9 cellular contexts compared by ENCODE assay signal in the genomic region with DNA sequence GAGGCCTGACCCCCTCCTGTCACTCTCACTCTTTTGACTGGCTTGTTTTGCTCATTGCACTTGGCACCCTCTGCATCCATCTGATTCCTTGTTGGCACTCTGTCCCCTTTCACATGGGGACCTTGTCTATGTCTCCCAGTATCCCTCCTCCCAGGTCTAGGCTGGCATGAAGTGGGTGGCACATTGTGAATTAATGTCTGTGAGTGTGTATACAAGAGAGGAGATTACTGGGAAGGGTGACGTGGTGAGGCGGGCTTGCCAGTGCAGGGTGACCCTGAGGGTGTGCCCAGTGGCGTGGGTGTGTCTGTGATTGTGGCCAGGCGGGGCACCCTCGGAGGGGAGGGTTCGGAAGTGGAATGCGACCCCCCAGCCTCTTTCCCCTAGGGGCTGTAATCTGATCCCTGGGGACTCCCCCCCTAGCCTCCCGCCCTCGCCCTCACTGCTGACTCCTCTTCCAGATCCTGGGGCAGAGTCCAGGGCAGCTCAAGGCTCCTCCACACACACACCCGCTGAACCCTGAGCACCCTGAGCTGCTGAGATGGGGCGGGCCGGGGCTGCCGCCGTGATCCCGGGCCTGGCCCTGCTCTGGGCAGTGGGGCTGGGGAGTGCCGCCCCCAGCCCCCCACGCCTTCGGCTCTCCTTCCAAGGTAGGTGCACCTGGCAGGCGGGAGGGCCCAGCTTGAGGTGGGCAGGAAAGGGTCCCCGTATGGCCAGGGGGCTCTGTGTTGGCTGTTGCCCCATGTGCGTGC. TPM values are rescaled to one million over a fixed set of nuclear protein-coding genes. Genes with fewer than 3 reads are reported as not detected.
DNase-seq lines count a peak whose midpoint lies in the region; ATAC-seq and TF ChIP-seq lines count a peak whose summit lies in the region.
"Had no signal": no experiment of that assay in that cellular context is flagged by ENCODE, and none has a peak within 500 bp of the region (broad histone marks: within the 10 kb centered on the region; RNA-seq: fewer than 3 reads in every experiment).

Gene SEMA3B (plus strand): TSS at position 445 of the 749 bp plus-strand sequence. CDS start 94 bp downstream, at position 539.

- H4K20me1 ChIP-seq in osteoblast (ENCODE audit: insufficient read depth, low read length), result no peaks in the 10 kb centered on the region

- H3K9me3 ChIP-seq in NT2/D1 (ENCODE audit: insufficient read depth, low read length), result no peaks in the 10 kb centered on the region
- H3K9me3 ChIP-seq in osteoblast (ENCODE audit: low read depth, low read length), result no peaks in the 10 kb centered on the region

- ATAC-seq in GM21786 (IDR thresholded peaks at IDR 0.05; ENCODE audit: unreplicated experiment), result no peak
- ATAC-seq in HG03432 (IDR thresholded peaks at IDR 0.05; ENCODE audit: unreplicated experiment), result no peak
- ATAC-seq in HG03342 (IDR thresholded peaks at IDR 0.05; ENCODE audit: unreplicated experiment), result no peak
- ATAC-seq: activated T-cell treated with anti-CD3 and anti-CD28 coated beads, Interleukin-2, amount 50 U/mL, for 72 hours had no signal

- H2AFZ ChIP-seq in osteoblast (ENCODE audit: low read length), result no peak within 1 kb of the TSS

- peak within 1 kb of the TSS; percentile 87 for H3K9ac ChIP-seq in NT2/D1 (ENCODE audit: insufficient read length, low read depth)

- H3K27me3 ChIP-seq in NT2/D1 (ENCODE audit: insufficient read depth, insufficient read length), result no peaks in the 10 kb centered on the region
- no peaks in the 10 kb centered on the region for H3K27me3 ChIP-seq in osteoblast (ENCODE audit: insufficient read depth, low read length)

- peaks cover 68% of the 10 kb centered on the region for H3K4me1 ChIP-seq in NT2/D1 (ENCODE audit: insufficient read depth, insufficient read length)
- peaks cover 43% of the 10 kb centered on the region for H3K4me1 ChIP-seq in osteoblast (ENCODE audit: insufficient read depth, low read length)

- TF ChIP-seq CTCF in AG09309 (IDR thresholded peaks at IDR 0.05; ENCODE audit: control insufficient read depth, insufficient read depth, low read depth, low read length, missing control alignments) (no peak), fibroblast of the aortic adventitia (IDR thresholded peaks at IDR 0.05; ENCODE audit: insufficient read depth, low read length) (no peak), osteoblast (IDR thresholded peaks at IDR 0.05; ENCODE audit: extremely low read depth, low read depth, low read length) (no peak)

- H3K27ac ChIP-seq in osteoblast (ENCODE audit: low read depth, low read length), result peak within 1 kb of the TSS; percentile 2

- H3K4me3 ChIP-seq in AG09309 (ENCODE audit: control insufficient read depth, low read depth, low read length) (peak within 1 kb of the TSS; percentile 30), NT2/D1 (ENCODE audit: insufficient read length, low read depth) (peak within 1 kb of the TSS; percentile 49), fibroblast of the aortic adventitia (ENCODE audit: low read depth, low read length) (peak within 1 kb of the TSS; percentile 58), osteoblast (ENCODE audit: insufficient read depth, low read length) (peak within 1 kb of the TSS; percentile 59)

- DNase-seq in AG09309 (ENCODE audit: low read depth) (no peak), NT2/D1 (ENCODE audit: low read depth, low spot score) (no peak), fibroblast of the aortic adventitia (ENCODE audit: low read depth) (peak; percentile 58), osteoblast (ENCODE audit: insufficient read length, low spot score, missing footprints) (peak; percentile 97), GOT3 (lab: John Stamatoyannopoulos, UW) (no peak)
- DNase-seq: activated T-cell treated with anti-CD3 and anti-CD28 coated beads, Interleukin-2, amount 50 U/mL, for 72 hours had no signal

- peak within 1 kb of the TSS; percentile 67 for H3K4me2 ChIP-seq in osteoblast (ENCODE audit: insufficient read depth, low read length)

- no peaks in the 10 kb centered on the region for H3K79me2 ChIP-seq in osteoblast (ENCODE audit: insufficient read depth, low read length)

- H3K36me3 ChIP-seq in NT2/D1 (ENCODE audit: insufficient read depth, insufficient read length, low read length) (peaks cover 28% of the 10 kb centered on the region), osteoblast (ENCODE audit: insufficient read depth, low read length) (no peaks in the 10 kb centered on the region)

RNA-seq across cellular contexts. Expression of gene SEMA3B, which starts in this region (rescaled TPM):
- total RNA-seq in fibroblast of the aortic adventitia (ENCODE audit: low replicate concordance) (9.7 and 110 TPM in 2 replicates), osteoblast (5.9 and 10.1 TPM in 2 replicates)

Comparison
In these comparisons a context has a peak if more than half of its experiments do, and no peak if none do; other contexts are left out.
1. DNase-seq: peak in fibroblast of the aortic adventitia (single experiment) and osteoblast (single experiment); none in AG09309 (single experiment), NT2/D1 (single experiment) and GOT3 (single experiment).
2. Peak in every context shown above with its lines, with median percentiles within 50 percentile points of each other: H3K4me3 ChIP-seq.